In the genomic region with DNA sequence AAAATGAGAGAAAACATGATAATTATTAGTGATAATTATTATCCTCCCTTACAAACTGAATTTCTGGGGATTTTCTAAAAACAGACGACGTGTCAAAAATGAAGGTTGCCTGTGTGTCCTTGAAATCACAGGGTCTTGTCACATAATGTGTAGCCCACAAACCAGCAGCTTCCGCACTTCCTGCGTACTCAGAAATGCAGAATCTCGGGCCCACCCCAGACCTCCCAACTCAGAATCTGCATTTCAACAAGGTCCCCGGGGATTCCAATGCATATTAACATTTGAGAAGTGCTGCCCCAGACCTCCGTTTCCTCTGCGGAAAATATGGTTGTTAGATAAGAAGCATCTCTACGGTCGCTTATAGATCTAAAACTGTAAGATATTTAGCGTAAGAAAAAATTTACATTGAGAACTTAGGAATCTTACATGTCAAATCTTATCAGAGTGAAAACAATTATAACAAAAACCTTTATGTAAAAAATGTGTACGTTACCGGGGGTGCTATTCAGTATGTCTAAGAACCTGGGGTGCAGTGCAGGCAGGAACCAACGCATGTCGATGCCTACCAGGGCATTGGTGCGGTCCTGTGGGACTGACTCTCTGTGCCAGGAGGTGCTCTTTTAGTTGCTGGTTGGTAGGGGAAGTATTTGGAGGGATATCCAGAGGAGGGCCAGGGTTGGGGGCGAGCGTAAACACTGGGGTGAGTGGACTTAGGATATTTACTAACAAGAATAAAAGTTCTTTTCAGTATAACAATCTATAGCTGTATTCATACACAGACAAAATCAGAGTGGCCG, we compare ENCODE assay signal across 8 cellular contexts. TPM values are rescaled to one million over a fixed set of nuclear protein-coding genes. Genes with fewer than 3 reads are reported as not detected.
DNase-seq lines count a peak whose midpoint lies in the region; ATAC-seq and TF ChIP-seq lines count a peak whose summit lies in the region.

No MANE protein-coding gene starts in this region.

- in situ Hi-C loops in astrocyte of the spinal cord (cut with HindIII; ENCODE audit: low sequenced_read_pairs): no loop called here

- peak overlapping the region; percentile 21 for H3K4me3 ChIP-seq in astrocyte of the spinal cord (ENCODE audit: low read depth, low read length)

- no peaks in the 10 kb centered on the region for H3K9me3 Mint-ChIP-seq in mesothelial cell of epicardium

- H3K36me3 Mint-ChIP-seq in mesothelial cell of epicardium: no peaks in the 10 kb centered on the region

- no peak overlapping the region for H3K27ac Mint-ChIP-seq in mesothelial cell of epicardium

- H3K27me3 Mint-ChIP-seq in mesothelial cell of epicardium (ENCODE audit: low read depth): no peaks in the 10 kb centered on the region

- DNase-seq in astrocyte of the spinal cord (ENCODE audit: low read depth, low spot score) (no peak), mesothelial cell of epicardium (ENCODE audit: low spot score in 2 of 2, unreplicated experiment in 2 of 2) (no peak), NCI-H446 (lab: John Stamatoyannopoulos, UW) (no peak), kidney tubule cell (ENCODE audit: low spot score) (no peak), NCI-H524 treated with DMSO at 0.1 percent for 48 hours (lab: John Stamatoyannopoulos, UW) (no peak), NCI-H1694 (lab: John Stamatoyannopoulos, UW) (no peak)

- no peak for TF ChIP-seq CTCF in astrocyte of the spinal cord (IDR thresholded peaks at IDR 0.05; ENCODE audit: low read depth, low read length)
- TF ChIP-seq CTCF in mesothelial cell of epicardium (IDR thresholded peaks at IDR 0.05; ENCODE audit: unreplicated experiment): no peak

- peaks cover 14% of the 10 kb centered on the region for H3K4me1 Mint-ChIP-seq in mesothelial cell of epicardium

- ATAC-seq in GM19035 (IDR thresholded peaks at IDR 0.05; ENCODE audit: unreplicated experiment) (peak; percentile 33), HG03432 (IDR thresholded peaks at IDR 0.05; ENCODE audit: unreplicated experiment) (peak; percentile 23)

- peak overlapping the region; percentile 65 for H3K4me3 Mint-ChIP-seq in mesothelial cell of epicardium

RNA-seq across cellular contexts. Expression of a gene that starts 15.2 kb away (rescaled TPM):
- total RNA-seq in mesothelial cell of epicardium: 0.60 to 1.5 TPM (median 1.0 TPM) in 3 replicates
